Comparison of ENCODE assay signal across 10 cellular contexts in the genomic region with DNA sequence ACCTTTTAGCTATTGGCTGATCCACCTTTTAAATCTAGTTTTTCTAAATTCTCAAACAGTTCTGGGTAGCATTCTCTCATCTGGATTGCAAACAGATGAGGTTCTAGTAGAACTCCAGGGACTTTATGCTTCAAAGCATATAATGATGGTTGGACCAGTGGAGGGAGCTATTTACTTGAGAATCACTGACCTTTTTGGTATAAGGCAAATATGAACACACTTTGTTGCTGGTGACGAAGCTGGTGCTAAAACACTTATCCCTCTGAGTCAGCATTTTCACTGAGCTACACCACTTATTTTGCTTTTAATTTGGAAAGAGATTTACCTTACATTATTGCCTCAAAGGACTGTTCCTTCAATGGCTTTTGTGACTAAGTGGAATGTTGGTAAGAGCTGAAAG. TPM values are rescaled to one million over a fixed set of nuclear protein-coding genes. Genes with fewer than 3 reads are reported as not detected.
DNase-seq lines count a peak whose midpoint lies in the region; ATAC-seq and TF ChIP-seq lines count a peak whose summit lies in the region.
"Had no signal": no experiment of that assay in that cellular context is flagged by ENCODE, and none has a peak within 500 bp of the region (broad histone marks: within the 10 kb centered on the region; RNA-seq: fewer than 3 reads in every experiment).

No MANE protein-coding gene starts in this region.

- no peaks in the 10 kb centered on the region for H3K36me3 ChIP-seq in breast epithelium
- H3K36me3 ChIP-seq in fibroblast of lung (ENCODE audit: control insufficient read depth, insufficient read depth, low read length) = no peaks in the 10 kb centered on the region
- H3K36me3 ChIP-seq: transverse colon had no signal

- H3K4me2 ChIP-seq in fibroblast of lung (ENCODE audit: extremely low read depth, insufficient read depth, low read length) = no peak overlapping the region

- H3K36me3 Mint-ChIP-seq in MCF 10A (ENCODE audit: insufficient read depth, unreplicated experiment) (no peaks in the 10 kb centered on the region), type B pancreatic cell (no peaks in the 10 kb centered on the region)
- H3K36me3 Mint-ChIP-seq in natural killer cell treated with Interleukin-12 subunit alpha and Interleukin-12 subunit beta and Interleukin-15 and Interleukin-18, amount 100 ng/mL, for 72 hours = no peaks in the 10 kb centered on the region
- H3K36me3 Mint-ChIP-seq: CD14-positive monocyte had no signal

- no peaks in the 10 kb centered on the region for H3K27me3 ChIP-seq in breast epithelium
- no peaks in the 10 kb centered on the region for H3K27me3 ChIP-seq in fibroblast of lung (ENCODE audit: control insufficient read depth, insufficient read depth, low read length)
- H3K27me3 ChIP-seq: transverse colon had no signal

- CTCF ChIA-PET in MCF 10A (lab: Yijun Ruan, JAX) = interaction anchor here (0.5 to 2.4 kb wide), 13 partner anchors 9 to 1430 kb away, joined by 3 to 9 read pairs (median 4); no protein-coding TSS in a partner anchor

- no peaks in the 10 kb centered on the region for H3K79me2 ChIP-seq in fibroblast of lung (ENCODE audit: control insufficient read depth, insufficient read depth, low read length)

- H3K9me3 Mint-ChIP-seq in MCF 10A (ENCODE audit: unreplicated experiment) = no peaks in the 10 kb centered on the region
- H3K9me3 Mint-ChIP-seq in type B pancreatic cell = no peaks in the 10 kb centered on the region
- peaks cover 6% of the 10 kb centered on the region for H3K9me3 Mint-ChIP-seq in natural killer cell treated with Interleukin-12 subunit alpha and Interleukin-12 subunit beta and Interleukin-15 and Interleukin-18, amount 100 ng/mL, for 72 hours

- no peak for ATAC-seq in natural killer cell treated with Interleukin-12 subunit alpha and Interleukin-12 subunit beta and Interleukin-15 and Interleukin-18, amount 100 ng/mL, for 72 hours

- H3K4me1 Mint-ChIP-seq in MCF 10A (ENCODE audit: insufficient read depth, unreplicated experiment) = peaks cover 10% of the 10 kb centered on the region
- no peaks in the 10 kb centered on the region for H3K4me1 Mint-ChIP-seq in type B pancreatic cell (ENCODE audit: unreplicated experiment)
- no peaks in the 10 kb centered on the region for H3K4me1 Mint-ChIP-seq in natural killer cell treated with Interleukin-12 subunit alpha and Interleukin-12 subunit beta and Interleukin-15 and Interleukin-18, amount 100 ng/mL, for 72 hours (ENCODE audit: low read depth in 2 of 2)
- H3K4me1 Mint-ChIP-seq: CD14-positive monocyte had no signal

- H3K4me3 Mint-ChIP-seq in MCF 10A (ENCODE audit: unreplicated experiment) (no peak overlapping the region), type B pancreatic cell (no peak overlapping the region)
- H3K4me3 Mint-ChIP-seq in natural killer cell treated with Interleukin-12 subunit alpha and Interleukin-12 subunit beta and Interleukin-15 and Interleukin-18, amount 100 ng/mL, for 72 hours = no peak overlapping the region
- H3K4me3 Mint-ChIP-seq: CD14-positive monocyte had no signal

- TF ChIP-seq CTCF in MCF 10A (IDR thresholded peaks at IDR 0.05; ENCODE audit: unreplicated experiment) = peak; percentile 71
- no peak for TF ChIP-seq CTCF in breast epithelium (IDR thresholded peaks at IDR 0.05)
- TF ChIP-seq CTCF in fibroblast of lung (conservative IDR thresholded peaks at IDR 0.05 in 1 of 2, IDR thresholded peaks at IDR 0.05 in 1 of 2; ENCODE audit: low read depth in 1 of 2, low read length in 2 of 2) = peak in 1 of 2 donors; percentile 44
- TF ChIP-seq CTCF in type B pancreatic cell (conservative IDR thresholded peaks at IDR 0.05) = peak; percentile 57

- no TSS peak for BruUV-seq in MCF 10A (replicated peaks; lab: Mats Ljungman, UMichigan)

- DNase-seq in MCF 10A (ENCODE audit: unreplicated experiment) (peak; percentile 80), breast epithelium (ENCODE audit: low spot score in 2 of 2) (no peak), NCI-H82 (lab: John Stamatoyannopoulos, UW) (peak; percentile 78), fibroblast of lung (ENCODE audit: low read depth in 2 of 2) (peak; percentile 34 to 72), type B pancreatic cell (ENCODE audit: extremely low spot score, unreplicated experiment) (no peak), EL (no peak)
- DNase-seq in activated CD4-positive, alpha-beta T cell treated with anti-CD3 and anti-CD28 coated beads for 48 hours = no peak
- no peak for DNase-seq in natural killer cell treated with Interleukin-12 subunit alpha and Interleukin-12 subunit beta and Interleukin-15 and Interleukin-18, amount 100 ng/mL, for 72 hours (ENCODE audit: low spot score)
- DNase-seq: transverse colon had no signal

- H3K4me1 ChIP-seq in breast epithelium (no peaks in the 10 kb centered on the region), fibroblast of lung (ENCODE audit: control insufficient read depth, extremely low read depth, insufficient read depth, low read length) (no peaks in the 10 kb centered on the region)
- H3K4me1 ChIP-seq: transverse colon had no signal

- H3K27ac Mint-ChIP-seq in MCF 10A (ENCODE audit: low read depth, unreplicated experiment) = peak overlapping the region; percentile 25
- no peak overlapping the region for H3K27ac Mint-ChIP-seq in type B pancreatic cell
- H3K27ac Mint-ChIP-seq in natural killer cell treated with Interleukin-12 subunit alpha and Interleukin-12 subunit beta and Interleukin-15 and Interleukin-18, amount 100 ng/mL, for 72 hours = no peak overlapping the region
- H3K27ac Mint-ChIP-seq: CD14-positive monocyte had no signal

- H3K27ac ChIP-seq in breast epithelium = no peak overlapping the region
- no peak overlapping the region for H3K27ac ChIP-seq in fibroblast of lung (ENCODE audit: insufficient read depth, low read length)
- H3K27ac ChIP-seq: transverse colon had no signal

- H3K27me3 Mint-ChIP-seq in MCF 10A (ENCODE audit: insufficient read depth, unreplicated experiment) (no peaks in the 10 kb centered on the region), type B pancreatic cell (no peaks in the 10 kb centered on the region)
- no peaks in the 10 kb centered on the region for H3K27me3 Mint-ChIP-seq in natural killer cell treated with Interleukin-12 subunit alpha and Interleukin-12 subunit beta and Interleukin-15 and Interleukin-18, amount 100 ng/mL, for 72 hours

- TF ChIP-seq POLR2A in breast epithelium (IDR thresholded peaks at IDR 0.05) = no peak

- H3K4me3 ChIP-seq in breast epithelium = no peak overlapping the region
- H3K4me3 ChIP-seq in fibroblast of lung (replicated peaks in 1 of 4; ENCODE audit: control extremely low read depth in 1 of 4, insufficient read depth in 1 of 4, low read depth in 3 of 4, low read length in 4 of 4) = no peak overlapping the region
- H3K4me3 ChIP-seq: transverse colon had no signal

- no peak overlapping the region for H3K9ac ChIP-seq in fibroblast of lung (ENCODE audit: insufficient read depth, low read length)

- POLR2A ChIA-PET in MCF 10A (lab: Yijun Ruan, JAX) = interaction anchor here (0.8 kb wide), 1 partner anchor 1639 kb away, joined by 3 read pairs; no protein-coding TSS in a partner anchor

- no peak overlapping the region for H2AFZ ChIP-seq in fibroblast of lung (ENCODE audit: low read length)

- H3K9me3 ChIP-seq in breast epithelium (no peaks in the 10 kb centered on the region), fibroblast of lung (ENCODE audit: control insufficient read depth, insufficient read depth, low read depth, low read length) (no peaks in the 10 kb centered on the region)
- H3K9me3 ChIP-seq: transverse colon had no signal

- no peaks in the 10 kb centered on the region for H4K20me1 ChIP-seq in fibroblast of lung (ENCODE audit: control insufficient read depth, extremely low read depth, insufficient read depth, low read length)

- intact Hi-C loops in MCF 10A (cut with micrococcal nuclease) (loop anchor here (1.0 to 2.0 kb wide), 3 partner anchors 600 to 1777 kb away; no protein-coding TSS in a partner anchor), breast epithelium (cut with DNase I; ENCODE audit: low total_unique reads) (no loop called here)

RNA-seq across cellular contexts. Expression of a gene that starts 58.6 kb away (rescaled TPM):
- total RNA-seq in MCF 10A (2022) (not detected in 2 replicates), breast epithelium (under 1 TPM in 2 of 3 donors, not detected in 1; 0.33 to 0.59 TPM), fibroblast of lung (under 0.01 TPM in 1 of 2 replicates, not detected in the other), type B pancreatic cell (ENCODE audit: low replicate concordance) (0.12 and 8.4 TPM in 2 replicates)
- polyA plus RNA-seq in fibroblast of lung = not detected in 2 replicates
- polyA plus RNA-seq in fibroblast of lung (2012) = not detected in 2 replicates
- polyA minus RNA-seq in fibroblast of lung (ENCODE audit: low replicate concordance) = not detected in 2 replicates
- total RNA-seq in natural killer cell treated with Interleukin-12 subunit alpha and Interleukin-12 subunit beta and Interleukin-15 and Interleukin-18, amount 100 ng/mL, for 72 hours = not detected
- polyA plus RNA-seq: CD14-positive monocyte had no signal

Comparison
In these comparisons a context has a peak if more than half of its experiments do, and no peak if none do; other contexts are left out.
1. DNase-seq: peak in MCF 10A (single experiment), NCI-H82 (single experiment) and fibroblast of lung (2 of 2); none in breast epithelium (0 of 2), type B pancreatic cell (single experiment), EL (single experiment), activated CD4-positive, alpha-beta T cell treated with anti-CD3 and anti-CD28 coated beads for 48 hours (single experiment) and natural killer cell treated with Interleukin-12 subunit alpha and Interleukin-12 subunit beta and Interleukin-15 and Interleukin-18, amount 100 ng/mL, for 72 hours (single experiment).
2. CTCF ChIP-seq: peak in MCF 10A (single experiment) and type B pancreatic cell (single experiment); none in breast epithelium (0 of 3).